Comparison of ENCODE assay signal across 1 cellular context in the genomic region with DNA sequence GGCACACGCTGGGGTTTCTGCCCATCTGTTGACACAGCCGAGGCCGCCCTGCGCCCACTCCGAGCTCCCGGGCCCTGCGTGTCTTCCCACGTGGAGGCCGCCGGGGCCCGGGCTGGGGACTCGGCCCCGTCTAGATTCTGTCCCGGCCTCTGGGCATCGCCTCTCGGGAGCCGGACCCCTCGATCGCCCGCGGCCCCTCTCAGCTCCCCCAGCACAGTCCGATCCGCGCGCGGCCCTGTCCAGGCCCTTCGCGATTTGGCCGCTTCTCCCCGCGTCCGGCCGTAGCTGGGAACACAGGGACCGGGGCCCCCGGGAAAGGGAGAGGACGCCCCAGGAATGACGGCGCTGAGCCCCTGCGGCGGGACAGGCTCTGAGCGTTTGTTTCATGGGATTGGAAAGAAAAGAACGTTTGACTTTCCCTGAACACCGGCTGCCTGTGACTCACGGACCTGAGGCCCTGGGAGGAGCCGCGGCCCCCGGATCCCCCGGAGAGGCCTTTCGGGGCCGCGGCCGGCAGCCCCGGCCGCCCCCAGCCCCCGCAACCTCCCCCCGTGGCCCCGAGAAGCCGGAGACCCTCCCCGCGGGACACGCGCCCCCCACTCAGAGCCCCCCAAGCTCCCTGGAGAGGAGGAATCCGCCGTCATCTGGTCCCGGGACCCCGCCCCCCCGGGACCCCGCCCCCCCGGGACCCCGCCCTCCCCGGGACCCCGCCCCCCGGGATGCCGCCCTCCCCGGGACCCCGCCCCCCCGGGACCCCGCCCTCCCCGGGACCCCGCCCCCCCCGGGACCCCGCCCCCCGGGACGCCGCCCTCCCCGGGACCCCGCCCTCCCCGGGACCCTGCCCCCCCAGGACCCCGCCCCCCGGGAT.
TF ChIP-seq lines count a peak whose summit lies in the region.

No MANE protein-coding gene starts in this region.

TF ChIP-seq in WTC11, 78 proteins besides CTCF, POLR2A, EP300 and RAD21 (continued from another document):
- TF ChIP-seq, protein P1, sequence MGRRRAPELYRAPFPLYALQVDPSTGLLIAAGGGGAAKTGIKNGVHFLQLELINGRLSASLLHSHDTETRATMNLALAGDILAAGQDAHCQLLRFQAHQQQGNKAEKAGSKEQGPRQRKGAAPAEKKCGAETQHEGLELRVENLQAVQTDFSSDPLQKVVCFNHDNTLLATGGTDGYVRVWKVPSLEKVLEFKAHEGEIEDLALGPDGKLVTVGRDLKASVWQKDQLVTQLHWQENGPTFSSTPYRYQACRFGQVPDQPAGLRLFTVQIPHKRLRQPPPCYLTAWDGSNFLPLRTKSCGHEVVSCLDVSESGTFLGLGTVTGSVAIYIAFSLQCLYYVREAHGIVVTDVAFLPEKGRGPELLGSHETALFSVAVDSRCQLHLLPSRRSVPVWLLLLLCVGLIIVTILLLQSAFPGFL (CRISPR knock-in tag; IDR thresholded peaks at IDR 0.05; ENCODE audit: borderline replicate concordance): no peak
- TF ChIP-seq, protein P2, sequence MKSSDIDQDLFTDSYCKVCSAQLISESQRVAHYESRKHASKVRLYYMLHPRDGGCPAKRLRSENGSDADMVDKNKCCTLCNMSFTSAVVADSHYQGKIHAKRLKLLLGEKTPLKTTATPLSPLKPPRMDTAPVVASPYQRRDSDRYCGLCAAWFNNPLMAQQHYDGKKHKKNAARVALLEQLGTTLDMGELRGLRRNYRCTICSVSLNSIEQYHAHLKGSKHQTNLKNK (CRISPR knock-in tag; IDR thresholded peaks at IDR 0.05): no peak
- TF ChIP-seq ZNF219 (CRISPR knock-in tag; IDR thresholded peaks at IDR 0.05; ENCODE audit: borderline replicate concordance) (no peak), JUN (CRISPR knock-in tag; IDR thresholded peaks at IDR 0.05) (no peak), PRRX2 (CRISPR knock-in tag; IDR thresholded peaks at IDR 0.05) (no peak), FOXP1 (CRISPR knock-in tag; IDR thresholded peaks at IDR 0.05; ENCODE audit: borderline replicate concordance) (no peak)
